Comparison of ENCODE assay signal across 9 cellular contexts in genomic region chr3:46812237-46812791, GRCh38. TPM values are rescaled to one million over a fixed set of nuclear protein-coding genes. Genes with fewer than 3 reads are reported as not detected.
DNase-seq lines count a peak whose midpoint lies in the region; ATAC-seq and TF ChIP-seq lines count a peak whose summit lies in the region.
"Had no signal": no experiment of that assay in that cellular context is flagged by ENCODE, and none has a peak within 500 bp of the region (broad histone marks: within the 10 kb centered on the region; RNA-seq: fewer than 3 reads in every experiment).

No MANE protein-coding gene starts in this region.

- POLR2A ChIA-PET in BJ (lab: Charles Lee): no interaction called here
- POLR2A ChIA-PET in activated CD8-positive, alpha-beta T cell treated with anti-CD3 and anti-CD28 coated beads, Interleukin-2, amount 10 ng/mL, durations not matched to agents 7 days and 5 days (lab: Charles Lee): no interaction called here

- DNase-seq in BJ (ENCODE audit: low read depth) (peak; percentile 4), HuH-7 (ENCODE audit: low spot score) (peak; percentile 67), mucosa of gallbladder (ENCODE audit: low spot score) (peak; percentile 65)
- DNase-seq in activated CD8-positive, alpha-beta T cell treated with anti-CD3 and anti-CD28 coated beads, Interleukin-2, amount 10 ng/mL, durations not matched to agents 7 days and 5 days: peak; percentile 66
- DNase-seq in effector memory CD8-positive, alpha-beta T cell: peak; percentile 44 to 55 (median 52)
- DNase-seq in stimulated activated CD8-positive, alpha-beta memory T cell treated with anti-CD3 and anti-CD28 coated beads, Interleukin-4, amount 100 ng/mL, for 48 hours: peak; percentile 82

- H3K36me3 ChIP-seq in BJ (ENCODE audit: control insufficient read depth, insufficient read depth, low read length): no peaks in the 10 kb centered on the region
- H3K36me3 ChIP-seq: neutrophil had no signal

- peaks cover 9% of the 10 kb centered on the region for H3K27me3 ChIP-seq in BJ (ENCODE audit: control insufficient read depth, insufficient read depth, low read length)

- H3K36me3 Mint-ChIP-seq in activated CD8-positive, alpha-beta T cell treated with anti-CD3 and anti-CD28 coated beads, Interleukin-2, amount 10 ng/mL, durations not matched to agents 7 days and 5 days (ENCODE audit: low read depth): no peaks in the 10 kb centered on the region
- no peaks in the 10 kb centered on the region for H3K36me3 Mint-ChIP-seq in effector memory CD8-positive, alpha-beta T cell (ENCODE audit: insufficient read depth)

- peak overlapping the region; percentile 17 for H3K4me3 ChIP-seq in BJ (ENCODE audit: low read depth, low read length)

- no peaks in the 10 kb centered on the region for H3K9me3 Mint-ChIP-seq in activated CD8-positive, alpha-beta T cell treated with anti-CD3 and anti-CD28 coated beads, Interleukin-2, amount 10 ng/mL, durations not matched to agents 7 days and 5 days (ENCODE audit: insufficient read depth)
- H3K9me3 Mint-ChIP-seq in effector memory CD8-positive, alpha-beta T cell: no peaks in the 10 kb centered on the region

- H3K27me3 Mint-ChIP-seq in activated CD8-positive, alpha-beta T cell treated with anti-CD3 and anti-CD28 coated beads, Interleukin-2, amount 10 ng/mL, durations not matched to agents 7 days and 5 days (ENCODE audit: low read depth): peaks cover 24% of the 10 kb centered on the region
- no peaks in the 10 kb centered on the region for H3K27me3 Mint-ChIP-seq in effector memory CD8-positive, alpha-beta T cell

- peak overlapping the region; percentile 57 for H3K4me3 Mint-ChIP-seq in activated CD8-positive, alpha-beta T cell treated with anti-CD3 and anti-CD28 coated beads, Interleukin-2, amount 10 ng/mL, durations not matched to agents 7 days and 5 days
- H3K4me3 Mint-ChIP-seq in effector memory CD8-positive, alpha-beta T cell: peak overlapping the region; percentile 80 to 84

- TF ChIP-seq CTCF in BJ (IDR thresholded peaks at IDR 0.05; ENCODE audit: insufficient read depth, low read depth, low read length): no peak

- H3K27ac Mint-ChIP-seq in activated CD8-positive, alpha-beta T cell treated with anti-CD3 and anti-CD28 coated beads, Interleukin-2, amount 10 ng/mL, durations not matched to agents 7 days and 5 days: no peak overlapping the region
- peak overlapping the region in 1 of 2 donors; percentile 38 for H3K27ac Mint-ChIP-seq in effector memory CD8-positive, alpha-beta T cell

- ATAC-seq in activated CD8-positive, alpha-beta T cell treated with anti-CD3 and anti-CD28 coated beads, Interleukin-2, amount 10 ng/mL, durations not matched to agents 7 days and 5 days: peak; percentile 93
- ATAC-seq in effector memory CD8-positive, alpha-beta T cell (replicated peaks): peak; percentile 90
- ATAC-seq in GM21367 (IDR thresholded peaks at IDR 0.05; ENCODE audit: unreplicated experiment) (no peak), HG03469 (IDR thresholded peaks at IDR 0.05; ENCODE audit: unreplicated experiment) (no peak)

- CTCF ChIA-PET in BJ (lab: Yijun Ruan, JAX): interaction anchor here (0.6 to 1.0 kb wide), 2 partner anchors 61 to 69 kb away, joined by 3 read pairs; no protein-coding TSS in a partner anchor
- CTCF ChIA-PET in activated CD8-positive, alpha-beta T cell treated with anti-CD3 and anti-CD28 coated beads, Interleukin-2, amount 10 ng/mL, durations not matched to agents 7 days and 5 days (lab: Charles Lee): no interaction called here

- peaks cover 24% of the 10 kb centered on the region for H3K4me1 Mint-ChIP-seq in activated CD8-positive, alpha-beta T cell treated with anti-CD3 and anti-CD28 coated beads, Interleukin-2, amount 10 ng/mL, durations not matched to agents 7 days and 5 days (ENCODE audit: low read depth)
- H3K4me1 Mint-ChIP-seq in effector memory CD8-positive, alpha-beta T cell (ENCODE audit: low read depth in 2 of 2): peaks cover 12 to 22% of the 10 kb centered on the region in 2 donors

RNA-seq across cellular contexts. Expression of gene MYL3, which starts 50.9 kb away (rescaled TPM):
- 0.97 and 1.0 TPM in 2 replicates for polyA plus RNA-seq in BJ (2011; rRNA removed)
- 0.38 TPM in 1 of 2 replicates, not detected in the other for polyA minus RNA-seq in BJ (2011; rRNA and poly(A)+ RNA removed)
- total RNA-seq in activated CD8-positive, alpha-beta T cell treated with anti-CD3 and anti-CD28 coated beads, Interleukin-2, amount 10 ng/mL, durations not matched to agents 7 days and 5 days: not detected
- 1.8 TPM for total RNA-seq in mucosa of gallbladder

Comparison
In these comparisons a context has a peak if more than half of its experiments do, and no peak if none do; other contexts are left out.
1. DNase-seq: peak in every context shown above with its lines; median percentile 82 in stimulated activated CD8-positive, alpha-beta memory T cell treated with anti-CD3 and anti-CD28 coated beads, Interleukin-4, amount 100 ng/mL, for 48 hours; 67 in HuH-7; 66 in activated CD8-positive, alpha-beta T cell treated with anti-CD3 and anti-CD28 coated beads, Interleukin-2, amount 10 ng/mL, durations not matched to agents 7 days and 5 days; 65 in mucosa of gallbladder; 52 in effector memory CD8-positive, alpha-beta T cell; 4 in BJ.
2. ATAC-seq: peak in activated CD8-positive, alpha-beta T cell treated with anti-CD3 and anti-CD28 coated beads, Interleukin-2, amount 10 ng/mL, durations not matched to agents 7 days and 5 days (single experiment) and effector memory CD8-positive, alpha-beta T cell (single experiment); none in GM21367 (single experiment) and HG03469 (single experiment).